In genomic region chr4:68218044-68218443, GRCh38 we compare ENCODE assay signal across 34 cellular contexts. TPM values are rescaled to one million over a fixed set of nuclear protein-coding genes. Genes with fewer than 3 reads are reported as not detected.
DNase-seq lines count a peak whose midpoint lies in the region; ATAC-seq, FAIRE-seq and TF ChIP-seq lines count a peak whose summit lies in the region.
"Had no signal": no experiment of that assay in that cellular context is flagged by ENCODE, and none has a peak within 500 bp of the region (broad histone marks: within the 10 kb centered on the region; RNA-seq: fewer than 3 reads in every experiment).

No MANE protein-coding gene starts in this region.

- no peak for FAIRE-seq in bronchial epithelial cell (lab: Jason Lieb, UNC)
- FAIRE-seq: H1, pancreas had no signal

- no peaks in the 10 kb centered on the region for H3K9me3 Mint-ChIP-seq in GM23338
- H3K9me3 Mint-ChIP-seq: activated B cell treated with CpG ODN at 0.5 μM for 24 hours; activated CD4-positive, alpha-beta memory T cell treated with anti-CD3 and anti-CD28 coated beads for 36 hours; CD4-positive, alpha-beta T cell; nephron progenitor cell had no signal

- peaks cover 19% of the 10 kb centered on the region for H3K4me1 Mint-ChIP-seq in GM23338
- H3K4me1 Mint-ChIP-seq: activated B cell treated with CpG ODN at 0.5 μM for 24 hours, nephron progenitor cell had no signal

- H3K4me2 ChIP-seq in GM23338 (no peak overlapping the region), SK-N-SH (no peak overlapping the region)
- H3K4me2 ChIP-seq: hepatocyte had no signal

- H3K4me1 ChIP-seq in GM23338 (ENCODE audit: insufficient read depth), result peaks cover 20% of the 10 kb centered on the region
- H3K4me1 ChIP-seq in SK-N-SH (ENCODE audit: control insufficient read depth in 1 of 2, insufficient read depth in 2 of 2, low read depth in 1 of 2, low read length in 1 of 2), result no peaks in the 10 kb centered on the region
- H3K4me1 ChIP-seq: left ventricle myocardium inferior, pancreas, right lobe of liver, testis, vagina had no signal

- CTCF ChIA-PET in SK-N-SH (lab: Yijun Ruan, JAX), result no interaction called here

- DNase-seq in GM23338 (ENCODE audit: low spot score) (no peak), NCI-H226 (peak; percentile 13), bronchial epithelial cell (ENCODE audit: low read depth) (peak; percentile 34), renal cortical epithelial cell (ENCODE audit: low read depth) (peak; percentile 17), NCI-H446 (lab: John Stamatoyannopoulos, UW) (no peak), SK-N-SH (no peak), 8988T (no peak)
- DNase-seq: activated B cell treated with CpG ODN at 0.5 μM for 24 hours; activated CD4-positive, alpha-beta memory T cell treated with anti-CD3 and anti-CD28 coated beads for 36 hours; activated CD8-positive, alpha-beta memory T cell treated with anti-CD3 and anti-CD28 coated beads, Interleukin-2, amount 50 U/mL, for 48 hours; CD4-positive, alpha-beta T cell; DMS 273 treated with DMSO at 0.1 percent for 48 hours; foreskin fibroblast; immature natural killer cell; left ventricle myocardium inferior; NCI-H2081 treated with DMSO at 0.1 percent for 48 hours; nephron progenitor cell; OCI-M1; pancreas; right lobe of liver; SHP77; stimulated activated CD4-positive, alpha-beta T cell treated with anti-CD3 and anti-CD28 coated beads, Interleukin-4, amount 100 ng/mL, for 4 hours; stimulated activated naive CD4-positive, alpha-beta T cell treated with Interleukin-2 at 50 U/mL for 16 hours; SW 1271; testis had no signal

- H3K27ac Mint-ChIP-seq in GM23338, result no peak overlapping the region
- H3K27ac Mint-ChIP-seq: activated B cell treated with CpG ODN at 0.5 μM for 24 hours; activated CD4-positive, alpha-beta memory T cell treated with anti-CD3 and anti-CD28 coated beads for 36 hours; activated naive CD4-positive, alpha-beta T cell treated with anti-CD3 and anti-CD28 coated beads, Interleukin-2, amount 50 U/mL, for 72 hours; CD4-positive, alpha-beta T cell; immature natural killer cell; nephron progenitor cell had no signal

- 4% methylated on average over 1 of the region's 1 CpG for WGBS in SK-N-SH (ENCODE audit: low lambda C conversion rate)

- H3K36me3 ChIP-seq in GM23338 (ENCODE audit: insufficient read depth) (no peaks in the 10 kb centered on the region), bronchial epithelial cell (ENCODE audit: control insufficient read depth, insufficient read depth, low read length) (no peaks in the 10 kb centered on the region), SK-N-SH (replicated peaks in 1 of 2; ENCODE audit: control insufficient read depth in 1 of 2, insufficient read depth in 2 of 2, low read length in 1 of 2) (no peaks in the 10 kb centered on the region)
- H3K36me3 ChIP-seq: left ventricle myocardium inferior, pancreas, right lobe of liver, vagina had no signal

- H2AFZ ChIP-seq in GM23338 (no peak overlapping the region), SK-N-SH (ENCODE audit: low read depth) (no peak overlapping the region)
- H2AFZ ChIP-seq: hepatocyte had no signal

- H3K36me3 Mint-ChIP-seq in GM23338 (ENCODE audit: low read depth), result no peaks in the 10 kb centered on the region
- H3K36me3 Mint-ChIP-seq: activated CD4-positive, alpha-beta memory T cell treated with anti-CD3 and anti-CD28 coated beads for 36 hours; activated naive CD4-positive, alpha-beta T cell treated with anti-CD3 and anti-CD28 coated beads, Interleukin-2, amount 50 U/mL, for 72 hours; immature natural killer cell had no signal

- POLR2A ChIA-PET in SK-N-SH (lab: Yijun Ruan, JAX), result no interaction called here

- H3K27ac ChIP-seq in GM23338 (ENCODE audit: low read depth) (no peak overlapping the region), SK-N-SH (ENCODE audit: low read depth in 2 of 2, low read length in 1 of 2) (no peak overlapping the region)
- H3K27ac ChIP-seq: epithelial cell of prostate, hepatocyte, left ventricle myocardium inferior, pancreas, right lobe of liver, testis, vagina had no signal

- H4K20me1 ChIP-seq in GM23338 (replicated peaks; ENCODE audit: insufficient read depth), result no peaks in the 10 kb centered on the region
- no peaks in the 10 kb centered on the region for H4K20me1 ChIP-seq in SK-N-SH (ENCODE audit: insufficient read depth)

- no peaks in the 10 kb centered on the region for H3K9me3 ChIP-seq in SK-N-SH
- H3K9me3 ChIP-seq: left ventricle myocardium inferior, pancreas, right lobe of liver, testis, vagina had no signal

- H3K79me2 ChIP-seq in GM23338 (replicated peaks; ENCODE audit: insufficient read depth) (no peaks in the 10 kb centered on the region), SK-N-SH (ENCODE audit: insufficient read depth) (no peaks in the 10 kb centered on the region)
- H3K79me2 ChIP-seq: hepatocyte had no signal

- no peaks in the 10 kb centered on the region for H3K9me2 ChIP-seq in GM23338 (ENCODE audit: insufficient read depth)
- no peaks in the 10 kb centered on the region for H3K9me2 ChIP-seq in SK-N-SH

- no peaks in the 10 kb centered on the region for H3K27me3 Mint-ChIP-seq in GM23338 (ENCODE audit: insufficient read depth, low read depth, poor library complexity)
- H3K27me3 Mint-ChIP-seq: activated B cell treated with CpG ODN at 0.5 μM for 24 hours had no signal

- TF ChIP-seq CTCF in GM23338 (conservative IDR thresholded peaks at IDR 0.05; ENCODE audit: low read depth in 2 of 2) (no peak), bronchial epithelial cell (IDR thresholded peaks at IDR 0.05; ENCODE audit: insufficient read depth, low read length, severe bottlenecking) (no peak), SK-N-SH (IDR thresholded peaks at IDR 0.05) (no peak)

- H3F3A ChIP-seq in GM23338 (replicated peaks; ENCODE audit: low read depth), result no peaks in the 10 kb centered on the region
- no peaks in the 10 kb centered on the region for H3F3A ChIP-seq in SK-N-SH (replicated peaks; ENCODE audit: insufficient read depth)

- no peaks in the 10 kb centered on the region for H3K27me3 ChIP-seq in GM23338 (ENCODE audit: insufficient read depth)
- no peaks in the 10 kb centered on the region for H3K27me3 ChIP-seq in bronchial epithelial cell (ENCODE audit: control insufficient read depth, insufficient read depth, low read length)
- H3K27me3 ChIP-seq in SK-N-SH (ENCODE audit: insufficient read depth), result no peaks in the 10 kb centered on the region
- H3K27me3 ChIP-seq: hepatocyte, pancreas, right lobe of liver, testis, vagina had no signal

- TF ChIP-seq RAD21 in SK-N-SH (IDR thresholded peaks at IDR 0.05; ENCODE audit: low read length), result no peak

- H3K4me3 Mint-ChIP-seq in GM23338, result no peak overlapping the region
- H3K4me3 Mint-ChIP-seq: activated B cell treated with CpG ODN at 0.5 μM for 24 hours; activated CD4-positive, alpha-beta memory T cell treated with anti-CD3 and anti-CD28 coated beads for 36 hours; CD4-positive, alpha-beta T cell; immature natural killer cell; nephron progenitor cell had no signal

- peak; percentile 31; the same call in 2 of the 3 replicates for ATAC-seq in GM23338
- ATAC-seq: pancreas, right lobe of liver had no signal

- no peak for TF ChIP-seq EP300 in SK-N-SH (IDR thresholded peaks at IDR 0.05; ENCODE audit: borderline replicate concordance in 1 of 2, low read depth in 1 of 2, low read length in 1 of 2)

- H3K9ac ChIP-seq in SK-N-SH, result no peak overlapping the region

- H3K4me3 ChIP-seq in GM23338 (no peak overlapping the region), bronchial epithelial cell (ENCODE audit: low read depth, low read length) (no peak overlapping the region), SK-N-SH (ENCODE audit: low read depth in 2 of 2, low read length in 1 of 2) (no peak overlapping the region)
- H3K4me3 ChIP-seq: hepatocyte, left ventricle myocardium inferior, pancreas, right lobe of liver, testis, vagina had no signal

TF ChIP-seq in GM23338, 12 proteins besides CTCF, POLR2A, EP300 and RAD21 (continues in another document):
- no peak for TF ChIP-seq ETS1 (IDR thresholded peaks at IDR 0.05)
- no peak for TF ChIP-seq CREB1 (CRISPR knock-in tag; IDR thresholded peaks at IDR 0.05; ENCODE audit: low read depth)
- no peak for TF ChIP-seq ZNF114 (CRISPR knock-in tag; IDR thresholded peaks at IDR 0.05)
- no peak for TF ChIP-seq POLR2AphosphoS5 (IDR thresholded peaks at IDR 0.05; ENCODE audit: low read depth)
- TF ChIP-seq ZNF331 (CRISPR knock-in tag; IDR thresholded peaks at IDR 0.05; ENCODE audit: low read depth), result no peak
- TF ChIP-seq EZH2phosphoT487 (IDR thresholded peaks at IDR 0.05; ENCODE audit: unreplicated experiment), result no peak

TF ChIP-seq in SK-N-SH, 30 proteins besides CTCF, POLR2A, EP300 and RAD21:
- TF ChIP-seq EZH2phosphoT487 (IDR thresholded peaks at IDR 0.05; ENCODE audit: borderline replicate concordance, low read depth), result no peak
- TF ChIP-seq ELF1 (IDR thresholded peaks at IDR 0.05), result no peak
- no peak for TF ChIP-seq FOXM1 (IDR thresholded peaks at IDR 0.05; ENCODE audit: low read depth)
- TF ChIP-seq MAX (IDR thresholded peaks at IDR 0.05; ENCODE audit: low read depth), result no peak
- TF ChIP-seq RFX5 (IDR thresholded peaks at IDR 0.05; ENCODE audit: low read length), result no peak
- TF ChIP-seq NRF1 (IDR thresholded peaks at IDR 0.05; ENCODE audit: low read depth, low read length), result no peak
- no peak for TF ChIP-seq TAF1 (IDR thresholded peaks at IDR 0.05; ENCODE audit: borderline replicate concordance, low read depth, low read length)
- no peak for TF ChIP-seq FOSL2 (IDR thresholded peaks at IDR 0.05; ENCODE audit: borderline replicate concordance, low read depth)
- TF ChIP-seq CHD2 (IDR thresholded peaks at IDR 0.05; ENCODE audit: low read length, partially characterized antibody), result no peak

RNA-seq across cellular contexts. Expression of gene TMPRSS11B, which starts 27.4 kb away (rescaled TPM):
- total RNA-seq in GM23338 (2014; rRNA removed; shearing (Covaris generic)), result not detected in 2 replicates
- not detected in 2 replicates for polyA plus RNA-seq in GM23338 (2016; fragmentation: Nextera tagmentation; extraction: Ambion mirVana)
- total RNA-seq in bronchial epithelial cell, result 0.79 and 2.3 TPM in 2 replicates
- not detected in 2 replicates for total RNA-seq in renal cortical epithelial cell
- not detected in 2 replicates for polyA plus RNA-seq in SK-N-SH (2012; rRNA removed)
- not detected in 2 replicates for polyA plus RNA-seq in SK-N-SH (2012; cell fraction: cytosol; rRNA removed)
- polyA plus RNA-seq in SK-N-SH (2012; cell fraction: nucleus; rRNA removed), result not detected in 2 replicates
- total RNA-seq: activated B cell treated with CpG ODN at 0.5 μM for 24 hours; activated CD4-positive, alpha-beta memory T cell treated with anti-CD3 and anti-CD28 coated beads for 36 hours; activated naive CD4-positive, alpha-beta T cell treated with anti-CD3 and anti-CD28 coated beads, Interleukin-2, amount 50 U/mL, for 72 hours; activated T-helper 2 cell treated with anti-CD3 and anti-CD28 coated beads, Interferon-gamma antibody, Interleukin-2, Interleukin-4, amounts not matched to agents 10 μg/mL and 5 μg/mL and 100 μg/mL, durations not matched to agents 14 hours and 24 hours and 36 hours; CD4-positive, alpha-beta T cell; cerebellum; G401; H1; left ventricle myocardium inferior; NCI-H460; pancreas; right lobe of liver; testis had no signal
- polyA plus RNA-seq: H1, hepatocyte, immature natural killer cell had no signal

Comparison
In these comparisons a context has a peak if more than half of its experiments do, and no peak if none do; other contexts are left out.
1. DNase-seq: peak in NCI-H226 (single experiment), bronchial epithelial cell (single experiment) and renal cortical epithelial cell (single experiment); none in GM23338 (single experiment), NCI-H446 (0 of 2), SK-N-SH (single experiment) and 8988T (single experiment).